Comparison of ENCODE assay signal across 9 cellular contexts in genomic region chrX:23883737-23884354, GRCh38. TPM values are rescaled to one million over a fixed set of nuclear protein-coding genes. Genes with fewer than 3 reads are reported as not detected.
DNase-seq lines count a peak whose midpoint lies in the region; ATAC-seq and TF ChIP-seq lines count a peak whose summit lies in the region.
"Had no signal": no experiment of that assay in that cellular context is flagged by ENCODE, and none has a peak within 500 bp of the region (broad histone marks: within the 10 kb centered on the region; RNA-seq: fewer than 3 reads in every experiment).

No MANE protein-coding gene starts in this region.

- peak overlapping the region; percentile 18 for H3K4me3 Mint-ChIP-seq in dendritic cell treated with granulocyte-macrophage colony-stimulating factor and Interleukin-4, amounts not matched to agents 40 ng/mL and 50 ng/mL, for 4 days

- no peaks in the 10 kb centered on the region for H3K27me3 Mint-ChIP-seq in dendritic cell treated with granulocyte-macrophage colony-stimulating factor and Interleukin-4, amounts not matched to agents 40 ng/mL and 50 ng/mL, for 4 days

- H3K27me3 ChIP-seq in osteoblast (ENCODE audit: insufficient read depth, low read length) (no peaks in the 10 kb centered on the region), aorta (ENCODE audit: control insufficient read depth in 1 of 2, insufficient read depth in 2 of 2, low read length in 1 of 2) (no peaks in the 10 kb centered on the region), gastroesophageal sphincter (no peaks in the 10 kb centered on the region)

- H3K36me3 Mint-ChIP-seq in dendritic cell treated with granulocyte-macrophage colony-stimulating factor and Interleukin-4, amounts not matched to agents 40 ng/mL and 50 ng/mL, for 4 days (ENCODE audit: low read depth): no peaks in the 10 kb centered on the region

- no peak for ATAC-seq in aorta (ENCODE audit: low FRiP score)
- ATAC-seq in HG03460 (IDR thresholded peaks at IDR 0.05; ENCODE audit: unreplicated experiment): no peak
- ATAC-seq in gastroesophageal sphincter: no peak

- no peaks in the 10 kb centered on the region for H3K79me2 ChIP-seq in osteoblast (ENCODE audit: insufficient read depth, low read length)

- DNase-seq in GOT3 (lab: John Stamatoyannopoulos, UW) (peak; percentile 7), NCI-H460 (ENCODE audit: extremely low read depth, low read depth) (peak; percentile 66), osteoblast (ENCODE audit: insufficient read length, low spot score, missing footprints) (peak; percentile 90), aorta (no peak), NCI-H446 treated with DMSO at 0.1 percent for 48 hours (lab: John Stamatoyannopoulos, UW) (no peak)
- DNase-seq: NCI-H524 had no signal

- no peak for TF ChIP-seq POLR2A in gastroesophageal sphincter (IDR thresholded peaks at IDR 0.05)

- H3K9me3 ChIP-seq in osteoblast (ENCODE audit: low read depth, low read length): no peaks in the 10 kb centered on the region
- H3K9me3 ChIP-seq in aorta (ENCODE audit: control insufficient read depth, low read length): no peaks in the 10 kb centered on the region
- H3K9me3 ChIP-seq in gastroesophageal sphincter: no peaks in the 10 kb centered on the region

- H3K36me3 ChIP-seq in osteoblast (ENCODE audit: insufficient read depth, low read length): no peaks in the 10 kb centered on the region
- no peaks in the 10 kb centered on the region for H3K36me3 ChIP-seq in aorta (ENCODE audit: control insufficient read depth in 1 of 2, insufficient read depth in 2 of 2, low read length in 1 of 2)
- H3K36me3 ChIP-seq in gastroesophageal sphincter: no peaks in the 10 kb centered on the region

- WGBS in aorta, 2 donors: 49 to 51% methylated on average over 9 of the region's 9 CpGs
- 37 to 44% methylated on average over 7 of the region's 9 CpGs for WGBS in gastroesophageal sphincter (ENCODE audit: low coverage in 1 of 2), 2 donors

- TF ChIP-seq CTCF in osteoblast (IDR thresholded peaks at IDR 0.05; ENCODE audit: extremely low read depth, low read depth, low read length): no peak
- TF ChIP-seq CTCF in gastroesophageal sphincter (IDR thresholded peaks at IDR 0.05): no peak

- peak overlapping the region; percentile 75 for H3K27ac ChIP-seq in osteoblast (ENCODE audit: low read depth, low read length)
- H3K27ac ChIP-seq in aorta (ENCODE audit: low read depth in 1 of 2, low read length in 2 of 2): no peak overlapping the region
- no peak overlapping the region for H3K27ac ChIP-seq in gastroesophageal sphincter

- H3K27ac Mint-ChIP-seq in dendritic cell treated with granulocyte-macrophage colony-stimulating factor and Interleukin-4, amounts not matched to agents 40 ng/mL and 50 ng/mL, for 4 days: peak overlapping the region; percentile 97

- TF ChIP-seq EP300 in gastroesophageal sphincter (IDR thresholded peaks at IDR 0.05): no peak

- no peaks in the 10 kb centered on the region for H3K9me3 Mint-ChIP-seq in dendritic cell treated with granulocyte-macrophage colony-stimulating factor and Interleukin-4, amounts not matched to agents 40 ng/mL and 50 ng/mL, for 4 days

- H3K4me1 Mint-ChIP-seq in dendritic cell treated with granulocyte-macrophage colony-stimulating factor and Interleukin-4, amounts not matched to agents 40 ng/mL and 50 ng/mL, for 4 days (ENCODE audit: low read depth): peaks cover 37% of the 10 kb centered on the region

- H3K4me2 ChIP-seq in osteoblast (ENCODE audit: insufficient read depth, low read length): peak overlapping the region; percentile 72

- H4K20me1 ChIP-seq in osteoblast (ENCODE audit: insufficient read depth, low read length): no peaks in the 10 kb centered on the region

- H2AFZ ChIP-seq in osteoblast (ENCODE audit: low read length): peak overlapping the region; percentile 64

- H3K4me3 ChIP-seq in osteoblast (ENCODE audit: insufficient read depth, low read length): peak overlapping the region; percentile 2
- H3K4me3 ChIP-seq in aorta (ENCODE audit: low read length in 2 of 2): no peak overlapping the region
- H3K4me3 ChIP-seq in gastroesophageal sphincter: no peak overlapping the region

- intact Hi-C loops in dendritic cell treated with granulocyte-macrophage colony-stimulating factor and Interleukin-4, amounts not matched to agents 40 ng/mL and 50 ng/mL, for 4 days (cut with micrococcal nuclease): loop anchor here (5.0 kb wide), 2 partner anchors 37 to 102 kb away; partner anchors contain the start of gene SAT1
- intact Hi-C loops in aorta (cut with DNase I): no loop called here

- H3K4me1 ChIP-seq in osteoblast (ENCODE audit: insufficient read depth, low read length): peaks cover 18% of the 10 kb centered on the region
- H3K4me1 ChIP-seq in aorta (ENCODE audit: control insufficient read depth in 1 of 2, insufficient read depth in 2 of 2, low read length in 2 of 2): peaks cover 0 to 3% of the 10 kb centered on the region in 2 donors
- peaks cover 0 to 9% (median 0%) of the 10 kb centered on the region in 3 donors for H3K4me1 ChIP-seq in gastroesophageal sphincter

RNA-seq across cellular contexts. Expression of gene APOO, which starts 23.9 kb away (rescaled TPM):
- total RNA-seq in NCI-H460 (2014; rRNA removed; shearing (Covaris generic)): 40.5 and 40.9 TPM in 2 replicates
- polyA plus RNA-seq in NCI-H460 (2014; cell fraction: nucleus; rRNA removed): 31.6 and 51.1 TPM in 2 replicates
- 5.6 and 7.2 TPM in 2 replicates for total RNA-seq in osteoblast
- 10 to 100 TPM in 1 of 2 donors, 1 to 10 TPM in 1; 5.6 to 12.7 TPM for total RNA-seq in aorta
- 1 to 10 TPM; 4.6 to 8.8 TPM for polyA plus RNA-seq in aorta
- total RNA-seq in gastroesophageal sphincter: 10 to 100 TPM in 1 of 4 donors, 1 to 10 TPM in 3; 4.5 to 19.8 (median 8.7) TPM

RNA-seq across cellular contexts. Expression of gene CXorf58, which starts 24.0 kb away (rescaled TPM):
- total RNA-seq in NCI-H460 (2014; rRNA removed; shearing (Covaris generic)): 0.05 and 0.14 TPM in 2 replicates
- polyA plus RNA-seq in NCI-H460 (2014; cell fraction: nucleus; rRNA removed): not detected in 2 replicates
- total RNA-seq in osteoblast (not detected in 2 replicates), aorta (not detected), gastroesophageal sphincter (under 1 TPM in 1 of 4 donors, not detected in 3; 0.15 TPM)
- polyA plus RNA-seq in aorta: not detected

Comparison
In these comparisons a context has a peak if more than half of its experiments do, and no peak if none do; other contexts are left out.
1. DNase-seq: peak in GOT3 (single experiment), NCI-H460 (single experiment) and osteoblast (single experiment); none in aorta (0 of 2) and NCI-H446 treated with DMSO at 0.1 percent for 48 hours (single experiment).